In the genomic region with DNA sequence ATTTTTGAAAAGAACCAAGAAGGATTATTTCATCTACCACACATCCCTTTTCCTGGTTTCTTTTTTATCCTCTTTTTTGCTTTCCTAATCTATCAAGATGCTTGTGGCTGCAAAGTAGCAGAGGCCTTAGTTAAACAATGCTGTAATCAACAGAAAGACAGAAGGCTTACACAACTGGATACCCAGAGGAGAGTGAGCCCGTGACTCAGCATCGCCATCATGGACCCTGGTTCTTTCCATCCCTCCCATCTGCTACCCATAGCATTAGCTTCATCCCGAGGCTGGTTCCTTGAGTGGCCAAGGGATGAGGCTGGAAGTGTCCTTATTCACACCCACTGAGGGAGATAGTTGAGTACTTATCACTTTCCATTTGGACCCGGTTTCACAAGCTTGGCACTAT, we compare ENCODE assay signal across 22 cellular contexts. TPM values are rescaled to one million over a fixed set of nuclear protein-coding genes. Genes with fewer than 3 reads are reported as not detected.
"Had no signal": no experiment of that assay in that cellular context is flagged by ENCODE, and none has a peak within 500 bp of the region (broad histone marks: within the 10 kb centered on the region; RNA-seq: fewer than 3 reads in every experiment).

No MANE protein-coding gene starts in this region.

- H3K27me3 Mint-ChIP-seq: stimulated activated naive CD8-positive, alpha-beta T cell treated with anti-CD3 and anti-CD28 coated beads, Interleukin-15, amount 100 ng/mL, for 72 hours had no signal

- H3K9me3 ChIP-seq: esophagus muscularis mucosa, psoas muscle, right lobe of liver, testis, tibial nerve, upper lobe of right lung, vagina had no signal

- H3K4me3 ChIP-seq: esophagus muscularis mucosa, hepatocyte, psoas muscle, right lobe of liver, testis, tibial nerve, upper lobe of right lung, vagina had no signal

- H3K9me3 Mint-ChIP-seq: effector memory CD8-positive, alpha-beta T cell; naive thymus-derived CD4-positive, alpha-beta T cell; stimulated activated effector memory CD8-positive, alpha-beta T cell treated with anti-CD3 and anti-CD28 coated beads, Interleukin-12 subunit alpha, Interleukin-12 subunit beta, amount 100 ng/mL, for 72 hours; stimulated activated naive CD8-positive, alpha-beta T cell treated with anti-CD3 and anti-CD28 coated beads, Interleukin-15, amount 100 ng/mL, for 72 hours had no signal

- DNase-seq: effector memory CD8-positive, alpha-beta T cell; foreskin keratinocyte; head of caudate nucleus; kidney glomerular epithelial cell; nephron progenitor cell; psoas muscle; retina; right lobe of liver; stimulated activated CD4-positive, alpha-beta T cell treated with anti-CD3 and anti-CD28 coated beads, Interleukin-4, amount 100 ng/mL, for 1 hour; stimulated activated CD8-positive, alpha-beta memory T cell treated with anti-CD3 and anti-CD28 coated beads, Interleukin-4, amount 100 ng/mL, for 48 hours; stimulated activated naive CD8-positive, alpha-beta T cell treated with anti-CD3 and anti-CD28 coated beads, Interleukin-15, amount 100 ng/mL, for 72 hours; testis; upper lobe of right lung had no signal

- H3K4me1 ChIP-seq: testis had no signal

- ATAC-seq: effector memory CD8-positive, alpha-beta T cell; foreskin keratinocyte; naive thymus-derived CD4-positive, alpha-beta T cell; psoas muscle; stimulated activated effector memory CD8-positive, alpha-beta T cell treated with anti-CD3 and anti-CD28 coated beads, Interleukin-12 subunit alpha, Interleukin-12 subunit beta, amount 100 ng/mL, for 72 hours; stimulated activated naive CD8-positive, alpha-beta T cell treated with anti-CD3 and anti-CD28 coated beads, Interleukin-15, amount 100 ng/mL, for 72 hours; upper lobe of right lung had no signal

- H3K27me3 ChIP-seq: esophagus muscularis mucosa, foreskin keratinocyte, hepatocyte, right lobe of liver, testis, tibial nerve, upper lobe of right lung, vagina had no signal

- H3K4me3 Mint-ChIP-seq: effector memory CD8-positive, alpha-beta T cell; naive thymus-derived CD4-positive, alpha-beta T cell; nephron progenitor cell; stimulated activated effector memory CD8-positive, alpha-beta T cell treated with anti-CD3 and anti-CD28 coated beads, Interleukin-12 subunit alpha, Interleukin-12 subunit beta, amount 100 ng/mL, for 72 hours; stimulated activated naive CD8-positive, alpha-beta T cell treated with anti-CD3 and anti-CD28 coated beads, Interleukin-15, amount 100 ng/mL, for 72 hours had no signal

- H3K36me3 Mint-ChIP-seq: naive thymus-derived CD4-positive, alpha-beta T cell; stimulated activated effector memory CD8-positive, alpha-beta T cell treated with anti-CD3 and anti-CD28 coated beads, Interleukin-12 subunit alpha, Interleukin-12 subunit beta, amount 100 ng/mL, for 72 hours had no signal

- H3K27ac ChIP-seq: epithelial cell of prostate, foreskin keratinocyte, hepatocyte, psoas muscle, right lobe of liver, testis, tibial nerve, upper lobe of right lung, vagina had no signal

- H3K27ac Mint-ChIP-seq: effector memory CD8-positive, alpha-beta T cell; naive thymus-derived CD4-positive, alpha-beta T cell; nephron progenitor cell; stimulated activated effector memory CD8-positive, alpha-beta T cell treated with anti-CD3 and anti-CD28 coated beads, Interleukin-12 subunit alpha, Interleukin-12 subunit beta, amount 100 ng/mL, for 72 hours had no signal

- H3K36me3 ChIP-seq: esophagus muscularis mucosa, right lobe of liver, tibial nerve, upper lobe of right lung, vagina had no signal

RNA-seq across cellular contexts. Expression of gene HAAO, which starts 7.5 kb away (rescaled TPM):
- total RNA-seq: lung microvascular endothelial cell had no signal

RNA-seq across cellular contexts. Expression of gene OXER1, which starts 35.9 kb away (rescaled TPM):
- total RNA-seq: lung microvascular endothelial cell, osteoblast had no signal
